Comparison of ENCODE assay signal across 8 cellular contexts in genomic region chr2:178479758-178480226, GRCh38. TPM values are rescaled to one million over a fixed set of nuclear protein-coding genes. Genes with fewer than 3 reads are reported as not detected.
DNase-seq lines count a peak whose midpoint lies in the region; TF ChIP-seq lines count a peak whose summit lies in the region.

No MANE protein-coding gene starts in this region.

- H3K36me3 ChIP-seq in DOHH2 (ENCODE audit: control insufficient read depth, low read length) (peaks cover 14% of the 10 kb centered on the region; the same call in 1 of the 2 replicates), Peyer's patch (no peaks in the 10 kb centered on the region)

- H3K27ac ChIP-seq in DOHH2 (ENCODE audit: low read depth, low read length) (peak overlapping the region; percentile 61), Peyer's patch (peak overlapping the region; percentile 91 to 96 (median 95))

- H3K27me3 ChIP-seq in DOHH2 (ENCODE audit: control insufficient read depth, low read length) (no peaks in the 10 kb centered on the region), Peyer's patch (no peaks in the 10 kb centered on the region)

- no peak for TF ChIP-seq CTCF in DOHH2 (IDR thresholded peaks at IDR 0.05; ENCODE audit: low read depth, low read length, poor library complexity, severe bottlenecking)
- TF ChIP-seq CTCF in Peyer's patch (IDR thresholded peaks at IDR 0.05): no peak
- TF ChIP-seq CTCF in epithelial cell of proximal tubule (conservative IDR thresholded peaks at IDR 0.05; ENCODE audit: low read depth, low read length): no peak
- no peak for TF ChIP-seq CTCF in osteocyte (IDR thresholded peaks at IDR 0.05)

- H3K4me1 Mint-ChIP-seq in osteocyte (ENCODE audit: unreplicated experiment): peaks cover 52% of the 10 kb centered on the region

- DNase-seq in Peyer's patch (no peak), epithelial cell of proximal tubule (ENCODE audit: low read depth) (no peak), osteocyte (ENCODE audit: extremely low spot score, unreplicated experiment) (no peak), NCI-H1436 treated with DMSO at 0.1 percent for 48 hours (lab: John Stamatoyannopoulos, UW) (no peak), NCI-H774 (lab: John Stamatoyannopoulos, UW) (no peak), 8988T (no peak)
- DNase-seq in activated effector memory CD4-positive, alpha-beta T cell treated with anti-CD3 and anti-CD28 coated beads, Interleukin-2, amount 50 U/mL, for 16 hours: no peak

- H3K27ac Mint-ChIP-seq in osteocyte (ENCODE audit: unreplicated experiment): peak overlapping the region; percentile 100

- H4K20me1 ChIP-seq in DOHH2 (ENCODE audit: control insufficient read depth, insufficient read depth, low read depth, low read length): peaks cover 10% of the 10 kb centered on the region; the same call in 1 of the 2 replicates

- H3K4me3 ChIP-seq in DOHH2 (ENCODE audit: low read length): peak overlapping the region; percentile 89
- peak overlapping the region; percentile 80 to 97 (median 86) for H3K4me3 ChIP-seq in Peyer's patch
- peak overlapping the region; percentile 80 for H3K4me3 ChIP-seq in epithelial cell of proximal tubule (ENCODE audit: low read depth, low read length)

- H3K79me2 ChIP-seq in DOHH2 (ENCODE audit: control insufficient read depth, low read length): peaks cover 73% of the 10 kb centered on the region

- no peaks in the 10 kb centered on the region for H3K27me3 Mint-ChIP-seq in osteocyte (ENCODE audit: unreplicated experiment)

- no peaks in the 10 kb centered on the region for H3K9me3 Mint-ChIP-seq in osteocyte (ENCODE audit: unreplicated experiment)

- peak overlapping the region; percentile 94 for H3K4me3 Mint-ChIP-seq in osteocyte (ENCODE audit: unreplicated experiment)

- H3K36me3 Mint-ChIP-seq in osteocyte (ENCODE audit: unreplicated experiment): no peaks in the 10 kb centered on the region

- peak overlapping the region; percentile 99 for H3K4me2 ChIP-seq in DOHH2 (ENCODE audit: low read length)

- H3K9me3 ChIP-seq in DOHH2 (ENCODE audit: control insufficient read depth, insufficient read depth, low read length): no peaks in the 10 kb centered on the region
- no peaks in the 10 kb centered on the region for H3K9me3 ChIP-seq in Peyer's patch

- TF ChIP-seq POLR2A in Peyer's patch (IDR thresholded peaks at IDR 0.05): no peak

- H3K4me1 ChIP-seq in DOHH2 (ENCODE audit: control insufficient read depth, low read length) (peaks cover 53% of the 10 kb centered on the region), Peyer's patch (peaks cover 0 to 40% (median 17%) of the 10 kb centered on the region in 4 donors)

- peaks cover 16% of the 10 kb centered on the region for H3F3A ChIP-seq in DOHH2 (ENCODE audit: control insufficient read depth, insufficient read depth)

- no peaks in the 10 kb centered on the region; the same call in 1 of the 2 replicates for H3K9me2 ChIP-seq in DOHH2 (replicated peaks; ENCODE audit: control insufficient read depth, low read length)

RNA-seq across cellular contexts. Expression of gene PLEKHA3, which starts 0.5 kb away (rescaled TPM):
- 10 to 100 TPM in 1 of 4 donors, 1 to 10 TPM in 3; 7.4 to 13.3 (median 8.6) TPM for total RNA-seq in Peyer's patch
- total RNA-seq in epithelial cell of proximal tubule: 8.5 and 13.7 TPM in 2 replicates
- total RNA-seq in osteocyte: 29.1 and 36.2 TPM in 2 replicates

RNA-seq across cellular contexts. Expression of gene FKBP7, which starts 1.4 kb away (rescaled TPM):
- 1 to 10 TPM in 2 of 4 donors, under 1 TPM in 2; 0.53 to 5.3 (median 1.0) TPM for total RNA-seq in Peyer's patch
- total RNA-seq in epithelial cell of proximal tubule: 9.5 and 16.2 TPM in 2 replicates
- total RNA-seq in osteocyte: 49.9 and 57.0 TPM in 2 replicates

RNA-seq across cellular contexts. Expression of gene PJVK, which starts 28.6 kb away (rescaled TPM):
- total RNA-seq in Peyer's patch (1 to 10 TPM in 3 of 4 donors, not detected in 1; 1.7 to 3.1 (median 1.8) TPM), epithelial cell of proximal tubule (0.58 and 0.65 TPM in 2 replicates), osteocyte (7.4 TPM in 2 replicates)

RNA-seq across cellular contexts. Expression of gene PRKRA, which starts 28.8 kb away (rescaled TPM):
- total RNA-seq in Peyer's patch (10 to 100 TPM; 22.4 to 54.9 (median 34.5) TPM), epithelial cell of proximal tubule (53.7 and 61.6 TPM in 2 replicates), osteocyte (44.8 and 50.1 TPM in 2 replicates)
